In the genomic region with DNA sequence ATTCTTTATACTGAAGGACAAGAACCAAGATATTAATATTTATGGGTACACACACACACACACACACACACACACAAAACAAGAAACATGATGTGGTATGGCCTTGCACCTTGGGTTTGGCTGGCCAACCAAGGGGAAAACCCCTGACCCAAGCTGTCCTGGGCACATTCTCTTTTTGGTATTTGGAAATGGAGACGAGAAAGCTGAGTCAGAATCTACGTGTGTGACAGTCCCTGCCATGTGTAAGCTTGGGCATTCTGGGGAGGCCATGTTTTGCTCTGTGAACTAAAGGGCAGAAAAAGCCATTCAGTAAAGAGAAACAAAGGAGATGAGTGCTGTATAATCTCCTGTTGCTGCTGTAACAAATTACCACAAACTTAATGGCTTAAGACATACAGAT, we compare ENCODE assay signal across 17 cellular contexts. TPM values are rescaled to one million over a fixed set of nuclear protein-coding genes. Genes with fewer than 3 reads are reported as not detected.
DNase-seq lines count a peak whose midpoint lies in the region; ATAC-seq and TF ChIP-seq lines count a peak whose summit lies in the region.
"Had no signal": no experiment of that assay in that cellular context is flagged by ENCODE, and none has a peak within 500 bp of the region (broad histone marks: within the 10 kb centered on the region; RNA-seq: fewer than 3 reads in every experiment).

No MANE protein-coding gene starts in this region.

- peak overlapping the region; percentile 84 for H3K27ac Mint-ChIP-seq in MCF 10A (ENCODE audit: low read depth, unreplicated experiment)

- DNase-seq in MCF 10A (ENCODE audit: unreplicated experiment) (peak; percentile 53), mammary epithelial cell (no peak), SJSA1 (ENCODE audit: low read depth in 1 of 2, low spot score in 2 of 2) (peak in 1 of 2 experiments; percentile 14), fibroblast of lung (ENCODE audit: low read depth in 2 of 2) (no peak), BE2C (no peak), left colon (no peak)
- DNase-seq: AML-193, cerebellar nuclear complex, kidney, mucosa of descending colon, NCI-H2029, NCI-H526, RPMI8226 had no signal

- no peaks in the 10 kb centered on the region for H3K36me3 ChIP-seq in mammary epithelial cell (ENCODE audit: insufficient read depth, low read length)
- H3K36me3 ChIP-seq in SJSA1 = no peaks in the 10 kb centered on the region
- no peaks in the 10 kb centered on the region for H3K36me3 ChIP-seq in fibroblast of lung (ENCODE audit: control insufficient read depth, insufficient read depth, low read length)
- no peaks in the 10 kb centered on the region for H3K36me3 ChIP-seq in stomach smooth muscle (ENCODE audit: control insufficient read depth in 2 of 2, insufficient read depth in 2 of 2, low read length in 2 of 2)
- no peaks in the 10 kb centered on the region for H3K36me3 ChIP-seq in BE2C
- H3K36me3 ChIP-seq: gastroesophageal sphincter, suprapubic skin had no signal

- no TSS peak for BruUV-seq in MCF 10A (replicated peaks; lab: Mats Ljungman, UMichigan)
- no TSS peak for BruUV-seq in mammary epithelial cell (replicated peaks; lab: Mats Ljungman, UMichigan)

- H3K4me2 ChIP-seq in mammary epithelial cell (ENCODE audit: insufficient read depth, low read depth, low read length) (no peak overlapping the region), fibroblast of lung (ENCODE audit: extremely low read depth, insufficient read depth, low read length) (no peak overlapping the region)

- in situ Hi-C loops in mammary epithelial cell (cut with MboI; ENCODE audit: low sequenced_read_pairs in 2 of 2) = no loop called here

- H4K20me1 ChIP-seq in mammary epithelial cell (ENCODE audit: insufficient read depth, low read length) (no peaks in the 10 kb centered on the region), fibroblast of lung (ENCODE audit: control insufficient read depth, extremely low read depth, insufficient read depth, low read length) (no peaks in the 10 kb centered on the region)

- peaks cover 29% of the 10 kb centered on the region for H3K4me1 Mint-ChIP-seq in MCF 10A (ENCODE audit: insufficient read depth, unreplicated experiment)

- TF ChIP-seq CTCF in MCF 10A (IDR thresholded peaks at IDR 0.05; ENCODE audit: unreplicated experiment) (no peak), mammary epithelial cell (conservative IDR thresholded peaks at IDR 0.05 in 1 of 2, IDR thresholded peaks at IDR 0.05 in 1 of 2; ENCODE audit: extremely low read depth in 1 of 2, insufficient read depth in 1 of 2, low read depth in 1 of 2, low read length in 2 of 2) (no peak), fibroblast of lung (conservative IDR thresholded peaks at IDR 0.05 in 1 of 2, IDR thresholded peaks at IDR 0.05 in 1 of 2; ENCODE audit: low read depth in 1 of 2, low read length in 2 of 2) (no peak), BE2C (IDR thresholded peaks at IDR 0.05; ENCODE audit: low read depth, low read length) (no peak)

- no peak overlapping the region for H3K4me3 ChIP-seq in mammary epithelial cell (replicated peaks in 1 of 3; ENCODE audit: insufficient read depth in 1 of 3, low read depth in 2 of 3, low read length in 3 of 3)
- H3K4me3 ChIP-seq in SJSA1 = no peak overlapping the region
- no peak overlapping the region for H3K4me3 ChIP-seq in fibroblast of lung (replicated peaks in 1 of 4; ENCODE audit: control extremely low read depth in 1 of 4, insufficient read depth in 1 of 4, low read depth in 3 of 4, low read length in 4 of 4)
- no peak overlapping the region for H3K4me3 ChIP-seq in stomach smooth muscle (ENCODE audit: low read length in 2 of 2)
- no peak overlapping the region for H3K4me3 ChIP-seq in BE2C (ENCODE audit: low read depth, low read length)
- H3K4me3 ChIP-seq: gastroesophageal sphincter, mucosa of descending colon, suprapubic skin had no signal

- no peaks in the 10 kb centered on the region for H3K9me3 Mint-ChIP-seq in MCF 10A (ENCODE audit: unreplicated experiment)

- H2AFZ ChIP-seq in mammary epithelial cell (ENCODE audit: low read depth, low read length) = no peak overlapping the region
- H2AFZ ChIP-seq in fibroblast of lung (ENCODE audit: low read length) = no peak overlapping the region

- dilution Hi-C loops in mammary epithelial cell (cut with HindIII; ENCODE audit: low sequenced_read_pairs) = no loop called here

- no peaks in the 10 kb centered on the region for H3K79me2 ChIP-seq in mammary epithelial cell (ENCODE audit: insufficient read depth, low read length)
- H3K79me2 ChIP-seq in fibroblast of lung (ENCODE audit: control insufficient read depth, insufficient read depth, low read length) = no peaks in the 10 kb centered on the region

- H3K9me3 ChIP-seq in mammary epithelial cell (replicated peaks; ENCODE audit: insufficient read depth, low read length) (no peaks in the 10 kb centered on the region), SJSA1 (replicated peaks) (no peaks in the 10 kb centered on the region), fibroblast of lung (ENCODE audit: control insufficient read depth, insufficient read depth, low read depth, low read length) (no peaks in the 10 kb centered on the region), stomach smooth muscle (ENCODE audit: control insufficient read depth in 2 of 2, low read length in 2 of 2) (no peaks in the 10 kb centered on the region), BE2C (no peaks in the 10 kb centered on the region)
- H3K9me3 ChIP-seq: gastroesophageal sphincter, mucosa of descending colon, suprapubic skin had no signal

- H3K27ac ChIP-seq in mammary epithelial cell (ENCODE audit: insufficient read depth, low read depth, low read length) (no peak overlapping the region), SJSA1 (peak overlapping the region; percentile 72), fibroblast of lung (ENCODE audit: insufficient read depth, low read length) (peak overlapping the region; percentile 9), stomach smooth muscle (ENCODE audit: low read length) (peak overlapping the region; percentile 89)
- H3K27ac ChIP-seq: suprapubic skin had no signal

- peaks cover 29% of the 10 kb centered on the region for H3K4me1 ChIP-seq in mammary epithelial cell (ENCODE audit: insufficient read depth, low read length)
- H3K4me1 ChIP-seq in SJSA1 (replicated peaks) = peaks cover 55% of the 10 kb centered on the region
- peaks cover 22% of the 10 kb centered on the region for H3K4me1 ChIP-seq in fibroblast of lung (ENCODE audit: control insufficient read depth, extremely low read depth, insufficient read depth, low read length)
- H3K4me1 ChIP-seq in stomach smooth muscle (ENCODE audit: control insufficient read depth, insufficient read depth, low read length) = peaks cover 23% of the 10 kb centered on the region
- H3K4me1 ChIP-seq in BE2C = peaks cover 12% of the 10 kb centered on the region

- no peak overlapping the region for H3K4me3 Mint-ChIP-seq in MCF 10A (ENCODE audit: unreplicated experiment)

- ATAC-seq in HG02970 (IDR thresholded peaks at IDR 0.05; ENCODE audit: low FRiP score, unreplicated experiment) (no peak), left colon (no peak)
- ATAC-seq: gastroesophageal sphincter, mucosa of descending colon had no signal

- no peaks in the 10 kb centered on the region for H3K36me3 Mint-ChIP-seq in MCF 10A (ENCODE audit: insufficient read depth, unreplicated experiment)

- no peaks in the 10 kb centered on the region for H3K27me3 Mint-ChIP-seq in MCF 10A (ENCODE audit: insufficient read depth, unreplicated experiment)

- intact Hi-C loops in MCF 10A (cut with micrococcal nuclease) = no loop called here
- intact Hi-C loops in mammary epithelial cell (cut with micrococcal nuclease) = loop anchor here (2.0 to 10.0 kb wide), 2 partner anchors 15 to 105 kb away; no protein-coding TSS in a partner anchor
- intact Hi-C loops in left colon (cut with DNase I, micrococcal nuclease) = no loop called here

- H3K9ac ChIP-seq in mammary epithelial cell (ENCODE audit: insufficient read depth, low read length) (no peak overlapping the region), fibroblast of lung (ENCODE audit: insufficient read depth, low read length) (no peak overlapping the region), stomach smooth muscle (ENCODE audit: low read length in 2 of 2) (no peak overlapping the region)

- WGBS in mammary epithelial cell (ENCODE audit: low coverage, missing lambda C conversion rate) = 100% methylated on average over 2 of the region's 2 CpGs

- CTCF ChIA-PET in MCF 10A (lab: Yijun Ruan, JAX) (no interaction called here), mammary epithelial cell (lab: Charles Lee; ENCODE audit: low non-redundant PET) (interaction anchor here (0.7 kb wide), 1 partner anchor 14 kb away, joined by 6 read pairs; no protein-coding TSS in a partner anchor)

- H3K27me3 ChIP-seq in mammary epithelial cell (ENCODE audit: insufficient read depth, low read length) (no peaks in the 10 kb centered on the region), SJSA1 (replicated peaks) (no peaks in the 10 kb centered on the region), fibroblast of lung (ENCODE audit: control insufficient read depth, insufficient read depth, low read length) (no peaks in the 10 kb centered on the region), stomach smooth muscle (ENCODE audit: control insufficient read depth in 1 of 2, insufficient read depth in 2 of 2, low read length in 2 of 2) (no peaks in the 10 kb centered on the region), BE2C (no peaks in the 10 kb centered on the region)
- H3K27me3 ChIP-seq: gastroesophageal sphincter, suprapubic skin had no signal

- POLR2A ChIA-PET in MCF 10A (lab: Yijun Ruan, JAX) = interaction anchor here (0.7 to 3.1 kb wide), 3 partner anchors 12 to 1018 kb away, joined by 3 to 16 read pairs (median 3); no protein-coding TSS in a partner anchor

RNA-seq across cellular contexts. Expression of gene PTGER2, which starts 35.6 kb away (rescaled TPM):
- total RNA-seq in MCF 10A (2022) (0.12 TPM in 2 replicates), mammary epithelial cell (1 to 10 TPM in 1 of 2 donors, under 1 TPM in 1; 0.49 to 2.8 TPM), fibroblast of lung (30.0 and 38.8 TPM in 2 replicates), left colon (1 to 10 TPM; 4.3 to 5.2 TPM)
- polyA plus RNA-seq in mammary epithelial cell (4.2 TPM), fibroblast of lung (15.9 and 27.3 TPM in 2 replicates)
- polyA minus RNA-seq in mammary epithelial cell (2.6 TPM), fibroblast of lung (ENCODE audit: low replicate concordance) (5.1 and 5.7 TPM in 2 replicates)
- 2.5 and 2.9 TPM in 2 replicates for total RNA-seq in SJSA1 (2014; rRNA removed; shearing (Covaris generic))
- polyA plus RNA-seq in fibroblast of lung (2012) = 17.5 and 32.4 TPM in 2 replicates
- polyA plus RNA-seq in BE2C (2012; ENCODE audit: insufficient read depth, insufficient read length, low read depth) = 135 TPM
